In genomic region chr2:96923201-96923600, GRCh38 we compare ENCODE assay signal across 1 cellular context.
TF ChIP-seq lines count a peak whose summit lies in the region.

No MANE protein-coding gene starts in this region.

TF ChIP-seq in K562, 482 proteins besides CTCF, POLR2A, EP300 and RAD21:
- TF ChIP-seq HDAC1 (IDR thresholded peaks at IDR 0.05) (no peak), KDM5B (IDR thresholded peaks at IDR 0.05; ENCODE audit: insufficient replicate concordance, low read depth, low read length) (peak; percentile 11)
TF ChIP-seq in K562: peak in this region for 1.
